In genomic region chr10:61400524-61400923, GRCh38 we compare ENCODE assay signal across 1 cellular context.
TF ChIP-seq lines count a peak whose summit lies in the region.

No MANE protein-coding gene starts in this region.

TF ChIP-seq in SK-N-SH, 30 proteins besides CTCF, POLR2A, EP300 and RAD21 (continued from another document):
- TF ChIP-seq, protein P1, sequence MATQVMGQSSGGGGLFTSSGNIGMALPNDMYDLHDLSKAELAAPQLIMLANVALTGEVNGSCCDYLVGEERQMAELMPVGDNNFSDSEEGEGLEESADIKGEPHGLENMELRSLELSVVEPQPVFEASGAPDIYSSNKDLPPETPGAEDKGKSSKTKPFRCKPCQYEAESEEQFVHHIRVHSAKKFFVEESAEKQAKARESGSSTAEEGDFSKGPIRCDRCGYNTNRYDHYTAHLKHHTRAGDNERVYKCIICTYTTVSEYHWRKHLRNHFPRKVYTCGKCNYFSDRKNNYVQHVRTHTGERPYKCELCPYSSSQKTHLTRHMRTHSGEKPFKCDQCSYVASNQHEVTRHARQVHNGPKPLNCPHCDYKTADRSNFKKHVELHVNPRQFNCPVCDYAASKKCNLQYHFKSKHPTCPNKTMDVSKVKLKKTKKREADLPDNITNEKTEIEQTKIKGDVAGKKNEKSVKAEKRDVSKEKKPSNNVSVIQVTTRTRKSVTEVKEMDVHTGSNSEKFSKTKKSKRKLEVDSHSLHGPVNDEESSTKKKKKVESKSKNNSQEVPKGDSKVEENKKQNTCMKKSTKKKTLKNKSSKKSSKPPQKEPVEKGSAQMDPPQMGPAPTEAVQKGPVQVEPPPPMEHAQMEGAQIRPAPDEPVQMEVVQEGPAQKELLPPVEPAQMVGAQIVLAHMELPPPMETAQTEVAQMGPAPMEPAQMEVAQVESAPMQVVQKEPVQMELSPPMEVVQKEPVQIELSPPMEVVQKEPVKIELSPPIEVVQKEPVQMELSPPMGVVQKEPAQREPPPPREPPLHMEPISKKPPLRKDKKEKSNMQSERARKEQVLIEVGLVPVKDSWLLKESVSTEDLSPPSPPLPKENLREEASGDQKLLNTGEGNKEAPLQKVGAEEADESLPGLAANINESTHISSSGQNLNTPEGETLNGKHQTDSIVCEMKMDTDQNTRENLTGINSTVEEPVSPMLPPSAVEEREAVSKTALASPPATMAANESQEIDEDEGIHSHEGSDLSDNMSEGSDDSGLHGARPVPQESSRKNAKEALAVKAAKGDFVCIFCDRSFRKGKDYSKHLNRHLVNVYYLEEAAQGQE (IDR thresholded peaks at IDR 0.05; ENCODE audit: low read depth, low read length), result no peak
- no peak for TF ChIP-seq MEF2A (IDR thresholded peaks at IDR 0.05; ENCODE audit: borderline replicate concordance, low read depth)
